8 cellular contexts compared by ENCODE assay signal in the genomic region with DNA sequence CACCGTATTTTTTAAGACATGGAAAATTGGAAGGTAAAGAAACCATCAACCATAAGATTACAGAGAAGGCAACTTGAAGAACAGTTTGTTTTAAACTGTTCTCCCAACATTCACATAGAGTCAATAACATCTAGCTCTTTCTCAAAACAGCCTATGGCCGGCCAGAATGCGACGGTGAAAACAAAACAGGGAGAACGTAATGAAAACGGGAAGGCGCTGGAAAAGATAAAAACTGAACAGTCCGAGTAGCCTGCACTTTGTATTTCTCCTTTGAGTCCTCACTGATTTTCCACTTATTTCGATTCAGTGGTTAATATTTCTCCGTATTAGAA. TPM values are rescaled to one million over a fixed set of nuclear protein-coding genes. Genes with fewer than 3 reads are reported as not detected.
DNase-seq lines count a peak whose midpoint lies in the region; ATAC-seq, FAIRE-seq and TF ChIP-seq lines count a peak whose summit lies in the region.

No MANE protein-coding gene starts in this region.

- no peaks in the 10 kb centered on the region for H3K79me2 ChIP-seq in OCI-LY3 (ENCODE audit: low read length)
- peaks cover 11% of the 10 kb centered on the region for H3K79me2 ChIP-seq in endothelial cell of umbilical vein (ENCODE audit: control insufficient read depth, insufficient read depth, low read length)

- dilution Hi-C loops in endothelial cell of umbilical vein (cut with MboI; ENCODE audit: extremely low pct_ligation_motif_present, low sequenced_read_pairs), result no loop called here

- no peaks in the 10 kb centered on the region for H3K27me3 ChIP-seq in Caco-2 (replicated peaks; ENCODE audit: control insufficient read depth, insufficient read depth, low read length)
- no peaks in the 10 kb centered on the region for H3K27me3 ChIP-seq in OCI-LY3 (ENCODE audit: low read depth, low read length)
- no peaks in the 10 kb centered on the region for H3K27me3 ChIP-seq in endothelial cell of umbilical vein (ENCODE audit: control insufficient read depth in 2 of 2, insufficient read depth in 2 of 2, low read length in 2 of 2)
- no peaks in the 10 kb centered on the region for H3K27me3 ChIP-seq in neutrophil

- H4K20me1 ChIP-seq in OCI-LY3 (ENCODE audit: insufficient read depth, low read length), result no peaks in the 10 kb centered on the region
- H4K20me1 ChIP-seq in endothelial cell of umbilical vein (replicated peaks; ENCODE audit: control insufficient read depth, extremely low read depth, insufficient read depth, low read length), result no peaks in the 10 kb centered on the region

- H2AFZ ChIP-seq in OCI-LY3 (ENCODE audit: low read depth, low read length) (peak overlapping the region; percentile 78), endothelial cell of umbilical vein (ENCODE audit: low read depth, low read length) (peak overlapping the region; percentile 77)

- no peak for ATAC-seq in esophagus mucosa
- no peak for ATAC-seq in HG03520 (IDR thresholded peaks at IDR 0.05; ENCODE audit: unreplicated experiment)

- FAIRE-seq in endothelial cell of umbilical vein (lab: Jason Lieb, UNC), result peak; percentile 47

- H3K9me1 ChIP-seq in endothelial cell of umbilical vein (replicated peaks; ENCODE audit: control insufficient read depth, extremely low read depth, insufficient read depth, low read length), result no peaks in the 10 kb centered on the region

- H3K4me3 Mint-ChIP-seq in Caco-2 (ENCODE audit: unreplicated experiment), result peak overlapping the region; percentile 75

- H3K9me3 ChIP-seq in Caco-2, result no peaks in the 10 kb centered on the region
- no peaks in the 10 kb centered on the region for H3K9me3 ChIP-seq in OCI-LY3 (ENCODE audit: insufficient read depth, low read length)
- H3K9me3 ChIP-seq in endothelial cell of umbilical vein (replicated peaks; ENCODE audit: control insufficient read depth, insufficient read depth, low read length), result no peaks in the 10 kb centered on the region
- H3K9me3 ChIP-seq in neutrophil, result no peaks in the 10 kb centered on the region

- peak overlapping the region; percentile 80 for H3K27ac Mint-ChIP-seq in Caco-2 (ENCODE audit: unreplicated experiment)

- H3K36me3 Mint-ChIP-seq in Caco-2 (ENCODE audit: insufficient read depth, unreplicated experiment), result peaks cover 6% of the 10 kb centered on the region

- POLR2A ChIA-PET in Caco-2 (lab: Charles Lee), result interaction anchor here (0.5 to 1.3 kb wide), 4 partner anchors 21 to 409 kb away, joined by 3 to 26 read pairs (median 6); no protein-coding TSS in a partner anchor
- POLR2A ChIA-PET in endothelial cell of umbilical vein (lab: Charles Lee), result interaction anchor here (2.0 kb wide), 1 partner anchor 67 kb away, joined by 12 read pairs; the partner anchor contains the start of gene MCU

- no peaks in the 10 kb centered on the region for H3K27me3 Mint-ChIP-seq in Caco-2 (ENCODE audit: insufficient read depth, unreplicated experiment)

- TF ChIP-seq POLR2A in endothelial cell of umbilical vein (IDR thresholded peaks at IDR 0.05; ENCODE audit: low read depth, low read length), result no peak

- peaks cover 8% of the 10 kb centered on the region for H3K4me1 Mint-ChIP-seq in Caco-2 (ENCODE audit: low read depth, unreplicated experiment)

- no peak overlapping the region for H3K27ac ChIP-seq in OCI-LY3 (ENCODE audit: low read length)
- H3K27ac ChIP-seq in endothelial cell of umbilical vein (ENCODE audit: insufficient read depth, low read depth, low read length), result peak overlapping the region; percentile 6
- H3K27ac ChIP-seq in neutrophil, result peak overlapping the region; percentile 86

- intact Hi-C loops in Caco-2 (cut with micrococcal nuclease; ENCODE audit: unreplicated experiment) (loop anchor here (5.0 kb wide), 1 partner anchor 263 kb away; no protein-coding TSS in a partner anchor), endothelial cell of umbilical vein (cut with micrococcal nuclease) (loop anchor here (1.0 to 5.0 kb wide), 2 partner anchors 207 to 262 kb away; no protein-coding TSS in a partner anchor)

- H3K4me2 ChIP-seq in OCI-LY3 (ENCODE audit: low read length) (peak overlapping the region; percentile 90), endothelial cell of umbilical vein (ENCODE audit: insufficient read depth, low read length) (peak overlapping the region; percentile 94)

- H3K36me3 ChIP-seq in Caco-2 (ENCODE audit: control insufficient read depth, insufficient read depth, low read length), result no peaks in the 10 kb centered on the region
- no peaks in the 10 kb centered on the region for H3K36me3 ChIP-seq in OCI-LY3 (replicated peaks; ENCODE audit: low read depth, low read length)
- no peaks in the 10 kb centered on the region for H3K36me3 ChIP-seq in endothelial cell of umbilical vein (ENCODE audit: control insufficient read depth in 2 of 2, extremely low read depth in 1 of 2, insufficient read depth in 2 of 2, low read length in 2 of 2)
- H3K36me3 ChIP-seq in neutrophil, result peaks cover 3% of the 10 kb centered on the region

- CTCF ChIA-PET in Caco-2 (lab: Charles Lee), result no interaction called here
- CTCF ChIA-PET in endothelial cell of umbilical vein (lab: Charles Lee), result interaction anchor here (0.8 to 2.1 kb wide), 8 partner anchors 9 to 436 kb away, joined by 3 to 16 read pairs (median 5); partner anchors contain the start of gene MCU

- BruUV-seq in Caco-2 (replicated peaks; lab: Mats Ljungman, UMichigan) (no TSS peak), endothelial cell of umbilical vein (replicated peaks; lab: Mats Ljungman, UMichigan) (no TSS peak)

- no peak for DNase-seq in Caco-2
- no peak for DNase-seq in endothelial cell of umbilical vein (ENCODE audit: low read depth, low spot score)
- DNase-seq in stimulated activated CD4-positive, alpha-beta T cell treated with anti-CD3 and anti-CD28 coated beads, Interleukin-1b, Interleukin-23, amount 100 ng/mL, for 48 hours, result no peak
- no peak for DNase-seq in HuH-7 (ENCODE audit: low spot score)

- H3K4me1 ChIP-seq in Caco-2 (peaks cover 13% of the 10 kb centered on the region; the same call in 1 of the 2 replicates), OCI-LY3 (ENCODE audit: low read length) (peaks cover 10% of the 10 kb centered on the region), endothelial cell of umbilical vein (ENCODE audit: control insufficient read depth, extremely low read depth, insufficient read depth, low read length) (peaks cover 11% of the 10 kb centered on the region), neutrophil (ENCODE audit: control insufficient read depth in 1 of 2, insufficient read depth in 1 of 2, low read depth in 1 of 2, low read length in 1 of 2) (peaks cover 22 to 23% of the 10 kb centered on the region in 2 experiments)

- H3K4me3 ChIP-seq in Caco-2 (ENCODE audit: low read depth, low read length), result peak overlapping the region; percentile 59
- H3K4me3 ChIP-seq in OCI-LY3 (ENCODE audit: low read length), result peak overlapping the region; percentile 98
- peak overlapping the region; percentile 60 to 92 (median 83) for H3K4me3 ChIP-seq in endothelial cell of umbilical vein (replicated peaks in 1 of 3; ENCODE audit: insufficient read depth in 1 of 3, low read depth in 1 of 3, low read length in 3 of 3)
- H3K4me3 ChIP-seq in neutrophil (ENCODE audit: low read depth in 1 of 2, low read length in 1 of 2), result peak overlapping the region; percentile 91 to 94

- H3K9ac ChIP-seq in OCI-LY3 (ENCODE audit: low read length), result peak overlapping the region; percentile 75
- peak overlapping the region; percentile 44 for H3K9ac ChIP-seq in endothelial cell of umbilical vein (replicated peaks; ENCODE audit: extremely low read depth, insufficient read depth, low read length)

- H3K9me3 Mint-ChIP-seq in Caco-2 (ENCODE audit: unreplicated experiment), result no peaks in the 10 kb centered on the region

- no peak for TF ChIP-seq CTCF in Caco-2 (IDR thresholded peaks at IDR 0.05; ENCODE audit: insufficient read depth in 1 of 2, low read depth in 1 of 2, low read length in 1 of 2, severe bottlenecking in 1 of 2, unreplicated experiment in 1 of 2)
- no peak for TF ChIP-seq CTCF in OCI-LY3 (IDR thresholded peaks at IDR 0.05; ENCODE audit: low read depth, low read length)
- no peak for TF ChIP-seq CTCF in endothelial cell of umbilical vein (IDR thresholded peaks at IDR 0.05; ENCODE audit: extremely low read depth in 1 of 2, insufficient read depth in 1 of 2, low read depth in 1 of 2, low read length in 2 of 2)
- TF ChIP-seq CTCF in neutrophil (IDR thresholded peaks at IDR 0.05), result no peak

TF ChIP-seq in endothelial cell of umbilical vein, 7 proteins besides CTCF, POLR2A, EP300 and RAD21:
- TF ChIP-seq EZH2 (IDR thresholded peaks at IDR 0.05; ENCODE audit: borderline replicate concordance, low read depth, low read length, severe bottlenecking) (no peak), JUN (IDR thresholded peaks at IDR 0.05; ENCODE audit: borderline replicate concordance, insufficient read depth, insufficient read length, low read depth) (no peak), FOS (IDR thresholded peaks at IDR 0.05; ENCODE audit: borderline replicate concordance, insufficient read depth, low read length) (no peak), GATA2 (IDR thresholded peaks at IDR 0.05; ENCODE audit: insufficient read depth, insufficient read length, low read depth, low read length) (no peak), POLR2AphosphoS5 (IDR thresholded peaks at IDR 0.05; ENCODE audit: insufficient read depth, low read depth, low read length) (no peak), MYC (IDR thresholded peaks at IDR 0.05; ENCODE audit: low read depth, low read length) (no peak)
- TF ChIP-seq, protein P1, sequence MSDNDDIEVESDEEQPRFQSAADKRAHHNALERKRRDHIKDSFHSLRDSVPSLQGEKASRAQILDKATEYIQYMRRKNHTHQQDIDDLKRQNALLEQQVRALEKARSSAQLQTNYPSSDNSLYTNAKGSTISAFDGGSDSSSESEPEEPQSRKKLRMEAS (IDR thresholded peaks at IDR 0.05; ENCODE audit: insufficient read depth, insufficient read length), result no peak

RNA-seq across cellular contexts. Expression of gene MICU1, which starts 0.6 kb away (rescaled TPM):
- total RNA-seq in Caco-2 (2022) (68.8 and 83.2 TPM in 2 replicates), endothelial cell of umbilical vein (42.3 and 48.0 TPM in 2 replicates), esophagus mucosa (22.8 TPM)
- polyA plus RNA-seq in endothelial cell of umbilical vein, result 23.7 and 27.5 TPM in 2 replicates
- polyA plus RNA-seq in endothelial cell of umbilical vein (2011; cell fraction: cytosol; rRNA removed), result 32.4 and 36.9 TPM in 2 replicates
- 18.9 and 21.2 TPM in 2 replicates for polyA plus RNA-seq in endothelial cell of umbilical vein (2011; cell fraction: nucleus; rRNA removed)
- 45.1 and 47.3 TPM in 2 replicates for polyA plus RNA-seq in endothelial cell of umbilical vein (2012)
- 39.0 and 52.1 TPM in 2 replicates for polyA minus RNA-seq in endothelial cell of umbilical vein
- 11.5 TPM for polyA minus RNA-seq in endothelial cell of umbilical vein (2011; cell fraction: cytosol; rRNA and poly(A)+ RNA removed)
- 18.1 and 29.5 TPM in 2 replicates for polyA minus RNA-seq in endothelial cell of umbilical vein (2011; cell fraction: nucleus; rRNA and poly(A)+ RNA removed)
